Comparison of ENCODE assay signal across 15 cellular contexts in the genomic region with DNA sequence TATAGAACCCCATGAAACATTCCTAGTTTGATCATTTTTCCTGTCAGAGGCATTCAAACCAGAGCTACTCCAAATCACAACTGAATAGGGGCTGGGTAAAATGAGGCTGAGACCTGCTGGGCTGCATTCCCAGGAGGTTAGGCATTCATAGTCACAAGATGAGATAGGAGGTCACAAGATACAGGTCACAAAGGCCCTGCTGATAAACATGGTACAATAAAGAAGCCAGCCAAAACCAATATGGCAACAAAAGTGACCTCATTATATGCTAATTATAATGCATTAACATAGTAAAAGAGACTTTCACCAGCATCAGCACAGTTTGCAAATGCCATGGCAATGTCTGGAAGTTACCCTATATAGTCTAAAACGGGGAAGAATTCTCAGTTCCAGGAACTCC.
"Had no signal": no experiment of that assay in that cellular context is flagged by ENCODE, and none has a peak within 500 bp of the region (broad histone marks: within the 10 kb centered on the region; RNA-seq: fewer than 3 reads in every experiment).

No MANE protein-coding gene starts in this region.

- H3K27me3 ChIP-seq: ascending aorta, cardiac muscle cell, foreskin keratinocyte, heart left ventricle, right atrium auricular region had no signal

- H3K9me3 ChIP-seq: ascending aorta, right atrium auricular region had no signal

- H3K27ac ChIP-seq: ascending aorta, cardiac muscle cell, foreskin keratinocyte, heart left ventricle, right atrium auricular region, skin epidermis, VCaP had no signal

- H3K27me3 Mint-ChIP-seq: activated CD8-positive, alpha-beta T cell treated with anti-CD3 and anti-CD28 coated beads for 36 hours; T-cell had no signal

- H3K27ac Mint-ChIP-seq: activated CD8-positive, alpha-beta T cell treated with anti-CD3 and anti-CD28 coated beads for 36 hours; mesothelial cell of epicardium; T-cell had no signal

- H3K4me1 Mint-ChIP-seq: T-cell had no signal

- H3K36me3 ChIP-seq: ascending aorta, cardiac muscle cell, heart left ventricle, right atrium auricular region had no signal

- H3K36me3 Mint-ChIP-seq: T-cell had no signal

- H3K4me3 ChIP-seq: ascending aorta, cardiac muscle cell, heart left ventricle, right atrium auricular region, skin epidermis had no signal

- FAIRE-seq: colon had no signal

- H3K4me1 ChIP-seq: ascending aorta, foreskin keratinocyte, heart left ventricle, right atrium auricular region had no signal

- DNase-seq: activated CD4-positive, alpha-beta T cell treated with anti-CD3 and anti-CD28 coated beads for 4 hours; activated CD8-positive, alpha-beta memory T cell treated with anti-CD3 and anti-CD28 coated beads, Interleukin-2, amount 50 U/mL, for 4 hours; activated CD8-positive, alpha-beta T cell treated with anti-CD3 and anti-CD28 coated beads for 36 hours; heart left ventricle; posterior cingulate gyrus; T-cell; T1000 had no signal

- ATAC-seq: activated CD8-positive, alpha-beta T cell treated with anti-CD3 and anti-CD28 coated beads for 36 hours; foreskin keratinocyte; heart left ventricle; T-cell had no signal

- H3K4me3 Mint-ChIP-seq: activated CD8-positive, alpha-beta T cell treated with anti-CD3 and anti-CD28 coated beads for 36 hours; mesothelial cell of epicardium; T-cell had no signal
